In the genomic region with DNA sequence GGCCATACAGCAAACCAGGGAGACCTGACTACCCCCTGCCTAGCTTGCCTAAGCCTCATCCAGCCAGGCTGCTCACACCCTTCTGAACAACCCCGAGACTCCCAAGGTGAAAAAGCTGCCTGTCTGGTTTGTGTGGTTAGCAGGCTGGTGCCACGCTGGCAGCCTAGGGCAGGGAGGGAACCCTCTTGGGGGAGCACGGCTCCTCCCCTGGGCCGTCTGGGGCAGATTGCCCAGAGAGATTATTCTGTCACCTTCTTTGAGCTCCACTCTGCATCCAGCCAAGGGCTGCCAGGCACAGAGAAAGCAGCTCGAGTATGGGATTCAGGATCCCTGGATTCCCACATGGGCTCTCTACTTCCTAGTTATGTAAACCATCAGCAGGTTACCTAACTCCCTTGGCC, we compare ENCODE assay signal across 1 cellular context.
A peak's percentile ranks its signal among the peaks of the same experiment; 100 is the strongest.
TF ChIP-seq lines count a peak whose summit lies in the region.

No MANE protein-coding gene starts in this region.

TF ChIP-seq in Ishikawa, 13 proteins besides CTCF, POLR2A, EP300 and RAD21 (continued from another document):
- TF ChIP-seq, protein P1, sequence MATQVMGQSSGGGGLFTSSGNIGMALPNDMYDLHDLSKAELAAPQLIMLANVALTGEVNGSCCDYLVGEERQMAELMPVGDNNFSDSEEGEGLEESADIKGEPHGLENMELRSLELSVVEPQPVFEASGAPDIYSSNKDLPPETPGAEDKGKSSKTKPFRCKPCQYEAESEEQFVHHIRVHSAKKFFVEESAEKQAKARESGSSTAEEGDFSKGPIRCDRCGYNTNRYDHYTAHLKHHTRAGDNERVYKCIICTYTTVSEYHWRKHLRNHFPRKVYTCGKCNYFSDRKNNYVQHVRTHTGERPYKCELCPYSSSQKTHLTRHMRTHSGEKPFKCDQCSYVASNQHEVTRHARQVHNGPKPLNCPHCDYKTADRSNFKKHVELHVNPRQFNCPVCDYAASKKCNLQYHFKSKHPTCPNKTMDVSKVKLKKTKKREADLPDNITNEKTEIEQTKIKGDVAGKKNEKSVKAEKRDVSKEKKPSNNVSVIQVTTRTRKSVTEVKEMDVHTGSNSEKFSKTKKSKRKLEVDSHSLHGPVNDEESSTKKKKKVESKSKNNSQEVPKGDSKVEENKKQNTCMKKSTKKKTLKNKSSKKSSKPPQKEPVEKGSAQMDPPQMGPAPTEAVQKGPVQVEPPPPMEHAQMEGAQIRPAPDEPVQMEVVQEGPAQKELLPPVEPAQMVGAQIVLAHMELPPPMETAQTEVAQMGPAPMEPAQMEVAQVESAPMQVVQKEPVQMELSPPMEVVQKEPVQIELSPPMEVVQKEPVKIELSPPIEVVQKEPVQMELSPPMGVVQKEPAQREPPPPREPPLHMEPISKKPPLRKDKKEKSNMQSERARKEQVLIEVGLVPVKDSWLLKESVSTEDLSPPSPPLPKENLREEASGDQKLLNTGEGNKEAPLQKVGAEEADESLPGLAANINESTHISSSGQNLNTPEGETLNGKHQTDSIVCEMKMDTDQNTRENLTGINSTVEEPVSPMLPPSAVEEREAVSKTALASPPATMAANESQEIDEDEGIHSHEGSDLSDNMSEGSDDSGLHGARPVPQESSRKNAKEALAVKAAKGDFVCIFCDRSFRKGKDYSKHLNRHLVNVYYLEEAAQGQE (IDR thresholded peaks at IDR 0.05; ENCODE audit: low read depth) = no peak
- TF ChIP-seq NFIC (IDR thresholded peaks at IDR 0.05) = peak; percentile 97
- TF ChIP-seq FOXM1 (IDR thresholded peaks at IDR 0.05; ENCODE audit: borderline replicate concordance, low read depth) = no peak
